ENCODE assay signal across 23 cellular contexts in the genomic region with DNA sequence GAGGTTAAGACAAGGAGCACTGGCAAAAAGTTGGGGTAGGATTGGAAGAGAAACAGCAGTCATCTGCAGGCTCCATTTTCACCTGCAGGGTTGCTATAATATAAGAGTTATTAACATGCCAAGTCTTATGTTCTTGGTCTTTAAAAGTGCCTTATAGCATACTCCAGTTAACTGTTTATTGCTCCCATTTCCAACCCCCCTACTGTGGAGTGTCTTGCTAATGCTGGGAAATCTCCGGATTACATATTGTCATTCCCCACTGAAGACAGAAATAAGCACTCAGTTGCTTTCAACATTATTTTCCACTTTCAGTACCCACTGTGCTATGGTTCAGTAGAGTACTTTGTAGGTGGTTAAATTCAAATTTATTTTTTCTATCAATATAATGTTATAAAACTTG.
DNase-seq lines count a peak whose midpoint lies in the region; ATAC-seq, FAIRE-seq and TF ChIP-seq lines count a peak whose summit lies in the region.
"Had no signal": no experiment of that assay in that cellular context is flagged by ENCODE, and none has a peak within 500 bp of the region (broad histone marks: within the 10 kb centered on the region; RNA-seq: fewer than 3 reads in every experiment).

No MANE protein-coding gene starts in this region.

- H4K5ac ChIP-seq in H9 (ENCODE audit: insufficient read length, low read depth, low read length) (no peak overlapping the region), H1 (ENCODE audit: insufficient read length, low read depth, low read length) (no peak overlapping the region)

- H3K56ac ChIP-seq in H9 (ENCODE audit: insufficient read length, low read depth, low read length) (no peak overlapping the region), H1 (replicated peaks; ENCODE audit: insufficient read length, low read depth, low read length) (no peak overlapping the region)

- H3K23me2 ChIP-seq in H9 (ENCODE audit: insufficient read length, low read depth, low read length, poor library complexity, severe bottlenecking) (no peaks in the 10 kb centered on the region), H1 (ENCODE audit: low read depth, low read length) (no peaks in the 10 kb centered on the region)

- H3K9me3 ChIP-seq in H9 (ENCODE audit: control insufficient read depth, low read depth, low read length) (no peaks in the 10 kb centered on the region), H1 (ENCODE audit: insufficient read depth in 2 of 2, low read depth in 1 of 2, low read length in 1 of 2) (no peaks in the 10 kb centered on the region), neural cell (ENCODE audit: low read length) (no peaks in the 10 kb centered on the region)
- H3K9me3 ChIP-seq: BE2C, BLaER1, Caco-2 had no signal

- no peak for TF ChIP-seq POLR2A in H1 (IDR thresholded peaks at IDR 0.05; ENCODE audit: control extremely low read depth in 1 of 2, low read depth in 2 of 2, low read length in 2 of 2)

- POLR2A ChIA-PET in H1 (lab: Charles Lee; ENCODE audit: partially characterized antibody), result no interaction called here

- TF ChIP-seq RAD21 in H1 (IDR thresholded peaks at IDR 0.05 in 1 of 2, conservative IDR thresholded peaks at IDR 0.05 in 1 of 2; ENCODE audit: low read depth in 2 of 2, low read length in 2 of 2) (no peak), neural cell (conservative IDR thresholded peaks at IDR 0.05) (no peak)

- H2AK5ac ChIP-seq in H9 (ENCODE audit: insufficient read length, low read length) (no peak overlapping the region), H1 (ENCODE audit: low read depth, low read length) (no peak overlapping the region)

- peak; percentile 28 for FAIRE-seq in H1 (lab: Jason Lieb, UNC)
- FAIRE-seq: D721Med, G401.6, GM12891, GM19239 had no signal

- no CpG with 5 or more reads among the region's 1 CpG for WGBS in H9 (ENCODE audit: extremely low coverage, insufficient read length, low lambda C conversion rate)
- 90% methylated on average over 1 of the region's 1 CpG; no CpG with 5 or more reads in 1 of the 2 experiments for WGBS in H1 (ENCODE audit: extremely low coverage in 1 of 2, insufficient coverage in 1 of 2, insufficient read length in 1 of 2, insufficient replicate concordance in 2 of 2, low coverage in 1 of 2, low lambda C conversion rate in 2 of 2, missing lambda C conversion rate in 1 of 2), 2 experiments

- H3K4me2 ChIP-seq in H9 (ENCODE audit: insufficient read depth, insufficient read length, low read length) (no peak overlapping the region), H1 (ENCODE audit: insufficient read depth in 1 of 2, low read depth in 2 of 2, low read length in 2 of 2) (no peak overlapping the region), neural cell (ENCODE audit: low read length) (no peak overlapping the region)
- H3K4me2 ChIP-seq: BLaER1 had no signal

- H2BK20ac ChIP-seq in H9 (ENCODE audit: low read depth, low read length, poor library complexity, severe bottlenecking) (no peak overlapping the region), H1 (ENCODE audit: low read length) (no peak overlapping the region)

- peaks cover 21% of the 10 kb centered on the region in 2 experiments for H3K4me1 Mint-ChIP-seq in H9
- H3K4me1 Mint-ChIP-seq: CD14-positive monocyte had no signal

- DNase-seq in H9 (no peak), H1 (ENCODE audit: low read depth in 1 of 2, low spot score in 2 of 2) (no peak), retina (no peak), kidney glomerular epithelial cell (lab: John Stamatoyannopoulos, UW) (no peak)
- DNase-seq: 8988T; ACHN; BE2C; C1 segment of cervical spinal cord; Caco-2; Calu3; CD4-positive, alpha-beta T cell; CD8-positive, alpha-beta T cell; DMS79 treated with DMSO at 0.1 percent for 48 hours; GF-D8 had no signal

- H2BK15ac ChIP-seq in H9 (ENCODE audit: low read depth, low read length), result no peak overlapping the region
- H2BK15ac ChIP-seq in H1 (ENCODE audit: low read length), result no peak overlapping the region

- H3K4me3 ChIP-seq in H1 (ENCODE audit: extremely low read depth in 1 of 4, insufficient read depth in 2 of 4, low read depth in 3 of 4, low read length in 4 of 4) (no peak overlapping the region), neural cell (ENCODE audit: low read length) (no peak overlapping the region)
- H3K4me3 ChIP-seq: BLaER1 had no signal

- CTCF ChIA-PET in H1 (lab: Charles Lee; ENCODE audit: partially characterized antibody), result no interaction called here

- H4K8ac ChIP-seq in H9 (replicated peaks; ENCODE audit: insufficient read length, low read depth, low read length), result no peak overlapping the region
- no peak overlapping the region for H4K8ac ChIP-seq in H1 (ENCODE audit: extremely low read depth, insufficient read depth, low read length)

- TF ChIP-seq EP300 in H1 (IDR thresholded peaks at IDR 0.05; ENCODE audit: borderline replicate concordance in 1 of 2, low read depth in 2 of 2, low read length in 2 of 2) (no peak), neural cell (conservative IDR thresholded peaks at IDR 0.05; ENCODE audit: poor library complexity, severe bottlenecking) (peak; percentile 31)

- H2BK120ac ChIP-seq in H9 (ENCODE audit: low read depth, low read length, poor library complexity, severe bottlenecking), result no peak overlapping the region
- H2BK120ac ChIP-seq in H1 (replicated peaks; ENCODE audit: low read depth, low read length), result no peak overlapping the region

- H3K27me3 ChIP-seq in H9 (ENCODE audit: insufficient read depth, low read length) (no peaks in the 10 kb centered on the region), H1 (replicated peaks in 1 of 4; ENCODE audit: control insufficient read depth in 3 of 4, extremely low read depth in 1 of 4, insufficient read depth in 3 of 4, low read length in 3 of 4) (no peaks in the 10 kb centered on the region), neural cell (ENCODE audit: insufficient read depth, low read depth, low read length) (no peaks in the 10 kb centered on the region)
- H3K27me3 ChIP-seq: BE2C had no signal

- H3K27me3 Mint-ChIP-seq in H9 (ENCODE audit: low read depth), result no peaks in the 10 kb centered on the region
- H3K27me3 Mint-ChIP-seq: CD4-positive, alpha-beta T cell had no signal

- H3K23ac ChIP-seq in H9 (ENCODE audit: insufficient read length, low read depth, low read length) (no peak overlapping the region), H1 (ENCODE audit: insufficient read length) (no peak overlapping the region)

- H3T11ph ChIP-seq in H9 (ENCODE audit: low read length), result no peak overlapping the region

- H2AFZ ChIP-seq in H9 (ENCODE audit: low read length) (no peak overlapping the region), H1 (ENCODE audit: low read length) (no peak overlapping the region), neural cell (ENCODE audit: low read depth, low read length) (no peak overlapping the region)

- TF ChIP-seq CTCF in H9 (conservative IDR thresholded peaks at IDR 0.05) (peak; percentile 24; the same call in 1 of the 3 replicates), H1 (IDR thresholded peaks at IDR 0.05; ENCODE audit: control extremely low read depth in 1 of 3, insufficient read depth in 1 of 3, low read depth in 1 of 3, low read length in 3 of 3) (no peak), neural cell (IDR thresholded peaks at IDR 0.05; ENCODE audit: poor library complexity, severe bottlenecking) (peak; percentile 12)

- no peak overlapping the region for H3K4me3 Mint-ChIP-seq in H9
- H3K4me3 Mint-ChIP-seq: CD4-positive, alpha-beta T cell; CD8-positive, alpha-beta T cell had no signal

- H4K20me1 ChIP-seq in H9 (ENCODE audit: control insufficient read depth, insufficient read depth, insufficient read length), result no peaks in the 10 kb centered on the region
- no peaks in the 10 kb centered on the region for H4K20me1 ChIP-seq in H1 (replicated peaks in 1 of 2; ENCODE audit: control insufficient read depth in 1 of 2, insufficient read depth in 2 of 2, low read length in 2 of 2)
- no peaks in the 10 kb centered on the region for H4K20me1 ChIP-seq in neural cell (ENCODE audit: insufficient read depth)
- H4K20me1 ChIP-seq: BLaER1 had no signal

- H2BK12ac ChIP-seq in H9 (ENCODE audit: insufficient read length, low read depth, low read length), result no peak overlapping the region
- no peak overlapping the region for H2BK12ac ChIP-seq in H1 (ENCODE audit: low read depth, low read length)

- H3K18ac ChIP-seq in H9 (ENCODE audit: insufficient read length, low read depth, low read length) (no peak overlapping the region), H1 (ENCODE audit: extremely low read depth, low read length) (no peak overlapping the region)

- H3K4ac ChIP-seq in H9 (ENCODE audit: low read depth, low read length), result no peak overlapping the region
- no peak overlapping the region for H3K4ac ChIP-seq in H1 (replicated peaks; ENCODE audit: insufficient read length, low read depth, low read length)

- H3F3A ChIP-seq in neural cell (ENCODE audit: insufficient read depth, low read length, poor library complexity, severe bottlenecking), result no peaks in the 10 kb centered on the region

- H3K79me2 ChIP-seq in H9 (ENCODE audit: insufficient read depth, low read length) (no peaks in the 10 kb centered on the region), H1 (ENCODE audit: control insufficient read depth in 1 of 2, insufficient read depth in 2 of 2, low read length in 2 of 2) (no peaks in the 10 kb centered on the region), neural cell (replicated peaks; ENCODE audit: insufficient read depth, low read length) (no peaks in the 10 kb centered on the region)

- H4K91ac ChIP-seq in H9 (ENCODE audit: insufficient read length, low read depth, low read length), result no peak overlapping the region
- no peak overlapping the region for H4K91ac ChIP-seq in H1 (replicated peaks; ENCODE audit: insufficient read length, low read length)

- no peak overlapping the region for H2BK5ac ChIP-seq in H9 (ENCODE audit: insufficient read length, low read length)
- H2BK5ac ChIP-seq in H1 (ENCODE audit: low read depth, low read length), result no peak overlapping the region

- no peak overlapping the region for H3K27ac ChIP-seq in H9 (ENCODE audit: insufficient read length, low read depth, low read length)
- no peak overlapping the region for H3K27ac ChIP-seq in H1 (ENCODE audit: low read depth, low read length)
- no peak overlapping the region for H3K27ac ChIP-seq in neural cell (ENCODE audit: low read length)
- H3K27ac ChIP-seq: BLaER1 had no signal

- H3K9ac ChIP-seq in H9 (ENCODE audit: extremely low read depth, insufficient read length, low read length), result no peak overlapping the region
- H3K9ac ChIP-seq in H1 (replicated peaks in 1 of 4; ENCODE audit: extremely low read depth in 1 of 4, low read depth in 3 of 4, low read length in 3 of 4), result no peak overlapping the region
- H3K9ac ChIP-seq in neural cell (ENCODE audit: low read length), result no peak overlapping the region
- H3K9ac ChIP-seq: BLaER1 had no signal

- H3K14ac ChIP-seq in H9 (ENCODE audit: insufficient read depth, low read length) (no peak overlapping the region), H1 (ENCODE audit: insufficient read length) (no peak overlapping the region)

- H3K4me1 ChIP-seq in H9 (ENCODE audit: insufficient read depth, low read length), result peaks cover 3% of the 10 kb centered on the region; the same call in 1 of the 2 replicates
- peaks cover 0 to 5% (median 0%) of the 10 kb centered on the region in 4 experiments; a peak in 1 of 7 replicates for H3K4me1 ChIP-seq in H1 (replicated peaks in 1 of 4; ENCODE audit: control insufficient read depth in 3 of 4, insufficient read depth in 4 of 4, low read length in 3 of 4)
- H3K4me1 ChIP-seq: BE2C, BLaER1, Caco-2 had no signal

- H3K9me3 Mint-ChIP-seq in H9, result peaks cover 0 to under 1% of the 10 kb centered on the region in 2 experiments; a peak in 2 of 5 replicates
- H3K9me3 Mint-ChIP-seq: CD4-positive, alpha-beta T cell; CD8-positive, alpha-beta T cell had no signal

- H3K36me3 Mint-ChIP-seq in H9 (ENCODE audit: insufficient read depth in 1 of 3, low read depth in 3 of 3), result peaks cover 0 to 1% (median 0%) of the 10 kb centered on the region in 3 experiments; a peak in 2 of 7 replicates
- H3K36me3 Mint-ChIP-seq: CD14-positive monocyte; CD8-positive, alpha-beta T cell had no signal

- no peak for ATAC-seq in HG03097 (IDR thresholded peaks at IDR 0.05; ENCODE audit: low FRiP score, unreplicated experiment)
- ATAC-seq in HG02884 (IDR thresholded peaks at IDR 0.05; ENCODE audit: unreplicated experiment), result no peak
- ATAC-seq: CD8-positive, alpha-beta T cell had no signal

- H3K9me2 ChIP-seq in neural cell (ENCODE audit: insufficient read depth, low read length), result no peaks in the 10 kb centered on the region

- H3K79me1 ChIP-seq in H9 (ENCODE audit: insufficient read depth, low read depth, low read length, poor library complexity, severe bottlenecking) (no peaks in the 10 kb centered on the region), H1 (ENCODE audit: low read depth, low read length) (no peaks in the 10 kb centered on the region)

- H3K36me3 ChIP-seq in H1 (ENCODE audit: control insufficient read depth in 2 of 4, insufficient read depth in 4 of 4, low read length in 3 of 4) (no peaks in the 10 kb centered on the region), neural cell (ENCODE audit: insufficient read depth, low read length) (no peaks in the 10 kb centered on the region)
- H3K36me3 ChIP-seq: BE2C, BLaER1 had no signal

- H3K27ac Mint-ChIP-seq in H9, result no peak overlapping the region
- H3K27ac Mint-ChIP-seq: CD14-positive monocyte; CD4-positive, alpha-beta T cell; CD8-positive, alpha-beta T cell had no signal

Comparison
In these comparisons a context has a peak if more than half of its experiments do, and no peak if none do; other contexts are left out.
1. CTCF ChIP-seq: peak in H9 (single experiment) and neural cell (single experiment); none in H1 (0 of 3).